Comparison of ENCODE assay signal across 10 cellular contexts in the genomic region with DNA sequence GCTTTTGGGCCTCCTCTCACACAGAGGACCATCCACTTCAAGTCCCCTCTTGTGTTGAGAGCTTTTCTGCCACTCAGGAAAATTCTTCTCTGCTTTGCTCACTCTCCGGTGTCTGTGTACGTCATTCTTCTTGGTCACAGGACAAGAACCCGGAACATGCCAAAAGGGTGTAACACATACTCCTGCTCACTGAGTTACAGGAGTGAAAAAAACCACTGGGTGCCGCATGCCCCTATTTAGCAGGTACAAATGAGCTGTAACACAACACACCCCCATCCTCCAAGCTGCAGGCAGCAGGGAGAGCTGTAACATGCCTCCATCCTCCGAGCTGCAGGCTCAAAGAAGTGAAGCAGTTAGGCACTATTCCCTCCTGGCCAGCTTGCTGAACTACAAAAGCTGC. TPM values are rescaled to one million over a fixed set of nuclear protein-coding genes. Genes with fewer than 3 reads are reported as not detected.
A peak's percentile ranks its signal among the peaks of the same experiment; 100 is the strongest.
DNase-seq lines count a peak whose midpoint lies in the region; ATAC-seq and TF ChIP-seq lines count a peak whose summit lies in the region.
"Had no signal": no experiment of that assay in that cellular context is flagged by ENCODE, and none has a peak within 500 bp of the region (broad histone marks: within the 10 kb centered on the region; RNA-seq: fewer than 3 reads in every experiment).

No MANE protein-coding gene starts in this region.

- no peak overlapping the region for H2AFZ ChIP-seq in ACC112 (ENCODE audit: low read length, unreplicated experiment)

- no peak for TF ChIP-seq CTCF in WTC11 (IDR thresholded peaks at IDR 0.05)
- TF ChIP-seq CTCF in natural killer cell (IDR thresholded peaks at IDR 0.05), result no peak

- no peak overlapping the region for H3K27ac Mint-ChIP-seq in WTC11
- H3K27ac Mint-ChIP-seq in natural killer cell, result no peak overlapping the region

- no peaks in the 10 kb centered on the region for H3K9me3 ChIP-seq in mucosa of rectum (ENCODE audit: control insufficient read depth in 2 of 2, low read length in 2 of 2)

- ATAC-seq in WTC11, result peak; percentile 48
- ATAC-seq in natural killer cell, result no peak

- CTCF ChIA-PET in WTC11 (lab: Charles Lee), result interaction anchor here (0.9 to 1.2 kb wide), 4 partner anchors 12 to 147 kb away, joined by 4 to 5 read pairs (median 4); partner anchors contain the start of genes CXCL2 and CXCL5

- no peaks in the 10 kb centered on the region for H3K27me3 ChIP-seq in ACC112 (ENCODE audit: insufficient read depth, low read length)
- H3K27me3 ChIP-seq in mucosa of rectum (ENCODE audit: control insufficient read depth in 2 of 2, insufficient read depth in 2 of 2, low read length in 2 of 2), result no peaks in the 10 kb centered on the region

- no peak for DNase-seq in WTC11 (ENCODE audit: low spot score)
- peak; percentile 52 for DNase-seq in fibroblast of gingiva (ENCODE audit: low read depth)
- DNase-seq in natural killer cell, result no peak
- no peak for DNase-seq in HUDEP-2 (lab: John Stamatoyannopoulos, UW; ENCODE audit: unreplicated experiment in 76 of 76)
- no peak for DNase-seq in NCI-H82 (lab: John Stamatoyannopoulos, UW)
- DNase-seq in effector CD8-positive, alpha-beta T cell (lab: John Stamatoyannopoulos, UW), result no peak
- DNase-seq: NCI-H1417 treated with DMSO at 0.1 percent for 48 hours, retina had no signal

- peaks cover 82% of the 10 kb centered on the region for H3K4me1 ChIP-seq in ACC112 (ENCODE audit: control insufficient read depth, insufficient read depth, low read length, unreplicated experiment)
- peaks cover 0 to 27% of the 10 kb centered on the region in 2 donors for H3K4me1 ChIP-seq in mucosa of rectum (ENCODE audit: control insufficient read depth in 2 of 2, insufficient read depth in 2 of 2, low read length in 2 of 2)

- H3K27me3 Mint-ChIP-seq in WTC11 (ENCODE audit: low read depth), result no peaks in the 10 kb centered on the region
- peaks cover 0 to 6% of the 10 kb centered on the region in 2 donors for H3K27me3 Mint-ChIP-seq in natural killer cell (ENCODE audit: low read depth in 2 of 2)

- intact Hi-C loops in natural killer cell (cut with micrococcal nuclease), result no loop called here

- H3K4me1 Mint-ChIP-seq in WTC11 (peaks cover 30% of the 10 kb centered on the region), natural killer cell (no peaks in the 10 kb centered on the region)

- H3K36me3 Mint-ChIP-seq in WTC11 (no peaks in the 10 kb centered on the region), natural killer cell (no peaks in the 10 kb centered on the region)

- no peaks in the 10 kb centered on the region for H3K79me2 ChIP-seq in ACC112 (ENCODE audit: control insufficient read depth, insufficient read depth, low read length, unreplicated experiment)

- POLR2A ChIA-PET in WTC11 (lab: Charles Lee), result interaction anchor here (0.6 kb wide), 1 partner anchor 114 kb away, joined by 3 read pairs; the partner anchor contains the start of gene CXCL5

- H3K36me3 ChIP-seq in ACC112 (ENCODE audit: insufficient read depth, low read length) (no peaks in the 10 kb centered on the region), mucosa of rectum (ENCODE audit: control insufficient read depth in 2 of 2, insufficient read depth in 2 of 2, low read length in 2 of 2) (no peaks in the 10 kb centered on the region)

- no peak overlapping the region for H3K4me3 Mint-ChIP-seq in WTC11
- no peak overlapping the region for H3K4me3 Mint-ChIP-seq in natural killer cell

- no peak overlapping the region for H3K4me3 ChIP-seq in ACC112 (ENCODE audit: low read depth, low read length)
- no peak overlapping the region for H3K4me3 ChIP-seq in mucosa of rectum (ENCODE audit: low read length in 2 of 2)

- H3K9ac ChIP-seq in mucosa of rectum (ENCODE audit: low read depth in 1 of 2, low read length in 2 of 2), result peak overlapping the region in 1 of 2 donors; percentile 42

- H3K27ac ChIP-seq in ACC112 (ENCODE audit: low read depth, low read length), result peak overlapping the region; percentile 100
- H3K27ac ChIP-seq in mucosa of rectum (ENCODE audit: low read depth in 2 of 2, low read length in 2 of 2), result peak overlapping the region; percentile 34 to 67

- H3K9me3 Mint-ChIP-seq in WTC11, result no peaks in the 10 kb centered on the region
- no peaks in the 10 kb centered on the region for H3K9me3 Mint-ChIP-seq in natural killer cell

TF ChIP-seq in WTC11, 78 proteins besides CTCF, POLR2A, EP300 and RAD21 (continues in another document):
- TF ChIP-seq, protein P1, sequence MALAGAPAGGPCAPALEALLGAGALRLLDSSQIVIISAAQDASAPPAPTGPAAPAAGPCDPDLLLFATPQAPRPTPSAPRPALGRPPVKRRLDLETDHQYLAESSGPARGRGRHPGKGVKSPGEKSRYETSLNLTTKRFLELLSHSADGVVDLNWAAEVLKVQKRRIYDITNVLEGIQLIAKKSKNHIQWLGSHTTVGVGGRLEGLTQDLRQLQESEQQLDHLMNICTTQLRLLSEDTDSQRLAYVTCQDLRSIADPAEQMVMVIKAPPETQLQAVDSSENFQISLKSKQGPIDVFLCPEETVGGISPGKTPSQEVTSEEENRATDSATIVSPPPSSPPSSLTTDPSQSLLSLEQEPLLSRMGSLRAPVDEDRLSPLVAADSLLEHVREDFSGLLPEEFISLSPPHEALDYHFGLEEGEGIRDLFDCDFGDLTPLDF (CRISPR knock-in tag; IDR thresholded peaks at IDR 0.05), result no peak
- TF ChIP-seq ZNF416 (CRISPR knock-in tag; IDR thresholded peaks at IDR 0.05) (no peak), PRDM15 (CRISPR knock-in tag; IDR thresholded peaks at IDR 0.05) (no peak), CREB1 (CRISPR knock-in tag; IDR thresholded peaks at IDR 0.05) (no peak), GTF2I (CRISPR knock-in tag; conservative IDR thresholded peaks at IDR 0.05) (no peak), NFYB (CRISPR knock-in tag; conservative IDR thresholded peaks at IDR 0.05; ENCODE audit: low read depth) (no peak), ATF6 (CRISPR knock-in tag; IDR thresholded peaks at IDR 0.05) (no peak), IRF2 (CRISPR knock-in tag; IDR thresholded peaks at IDR 0.05; ENCODE audit: borderline replicate concordance, low read depth) (no peak), ERG (CRISPR knock-in tag; IDR thresholded peaks at IDR 0.05) (no peak), MLX (CRISPR knock-in tag; IDR thresholded peaks at IDR 0.05) (no peak)

RNA-seq across cellular contexts. Expression of gene CXCL2, which starts 13.0 kb away (rescaled TPM):
- total RNA-seq in WTC11 (2021) (1.4 to 1.9 TPM (median 1.7 TPM) in 3 replicates), natural killer cell (10 to 100 TPM in 1 of 3 donors, 1 to 10 TPM in 2; 1.0 to 33.1 (median 7.2) TPM)

RNA-seq across cellular contexts. Expression of gene MTHFD2L, which starts 45.9 kb away (rescaled TPM):
- total RNA-seq in WTC11 (2021), result 9.4 to 10.6 TPM (median 10.5 TPM) in 3 replicates
- total RNA-seq in natural killer cell, result 10 to 100 TPM in 2 of 3 donors, 1 to 10 TPM in 1; 9.5 to 11.7 (median 10.4) TPM
